Comparison of ENCODE assay signal across 17 cellular contexts in the genomic region with DNA sequence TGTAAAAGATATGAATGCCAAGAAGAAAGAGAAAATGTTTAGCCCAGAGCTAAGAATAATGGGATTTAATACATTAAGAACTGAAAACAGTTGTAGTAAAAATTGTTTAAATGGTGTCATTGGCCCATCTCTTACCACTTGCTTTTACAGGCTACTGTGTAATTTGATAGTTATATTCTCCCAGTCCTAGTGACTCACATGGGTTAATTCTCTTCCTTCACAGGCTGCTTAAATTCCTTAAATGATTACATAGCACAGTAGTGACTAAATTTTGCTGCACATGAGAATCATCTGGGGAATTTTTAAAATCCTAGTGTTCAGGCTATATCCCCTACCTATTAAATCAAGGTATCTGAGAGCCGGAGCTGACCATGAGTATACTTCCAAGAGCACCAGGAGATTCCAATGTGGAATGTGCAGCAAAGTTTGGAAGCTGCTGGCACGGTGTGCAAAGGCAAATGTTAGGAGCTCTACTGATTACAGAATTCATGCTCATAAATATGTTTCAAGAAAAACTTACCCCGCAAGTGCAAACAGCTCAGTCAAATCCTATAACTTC. TPM values are rescaled to one million over a fixed set of nuclear protein-coding genes. Genes with fewer than 3 reads are reported as not detected.
DNase-seq lines count a peak whose midpoint lies in the region; ATAC-seq, FAIRE-seq and TF ChIP-seq lines count a peak whose summit lies in the region.
"Had no signal": no experiment of that assay in that cellular context is flagged by ENCODE, and none has a peak within 500 bp of the region (broad histone marks: within the 10 kb centered on the region; RNA-seq: fewer than 3 reads in every experiment).

No MANE protein-coding gene starts in this region.

- WGBS in psoas muscle, 3 donors: 34 to 43% (median 37%) methylated on average over 3 of the region's 3 CpGs

- DNase-seq in 8988T: peak; percentile 20
- DNase-seq in GM18507 (ENCODE audit: extremely low spot score, insufficient read length, low read depth): no peak
- peak; percentile 44 for DNase-seq in SW480 (ENCODE audit: low spot score)
- peak; percentile 38 for DNase-seq in fibroblast of villous mesenchyme (ENCODE audit: low read depth)
- no peak for DNase-seq in activated naive CD4-positive, alpha-beta T cell treated with anti-CD3 and anti-CD28 coated beads, Interleukin-2, amount 10 ng/mL, durations not matched to agents 7 days and 5 days
- DNase-seq in GM13976 (ENCODE audit: low spot score): no peak
- DNase-seq in psoas muscle: no peak
- DNase-seq in GM12892 (ENCODE audit: insufficient read length): no peak
- DNase-seq: anterior cingulate cortex, immature natural killer cell, NCI-H1092 treated with DMSO at 0.1 percent for 48 hours, NCI-H526 treated with DMSO at 0.1 percent for 48 hours, SIG-M5, thyroid gland had no signal

- no peaks in the 10 kb centered on the region for H3K36me3 ChIP-seq in psoas muscle (ENCODE audit: insufficient read depth in 1 of 2, low read depth in 1 of 2)
- H3K36me3 ChIP-seq: BLaER1, thyroid gland had no signal

- no peak overlapping the region for H3K27ac ChIP-seq in psoas muscle
- H3K27ac ChIP-seq: BLaER1, thyroid gland had no signal

- TF ChIP-seq CTCF in fibroblast of villous mesenchyme (IDR thresholded peaks at IDR 0.05; ENCODE audit: insufficient read depth, low read depth, low read length) (no peak), GM13976 (IDR thresholded peaks at IDR 0.05; ENCODE audit: borderline replicate concordance, control extremely low read depth, extremely low read depth, insufficient read depth, missing control alignments) (no peak), psoas muscle (IDR thresholded peaks at IDR 0.05) (no peak)

- no peaks in the 10 kb centered on the region for H3K4me1 Mint-ChIP-seq in activated naive CD4-positive, alpha-beta T cell treated with anti-CD3 and anti-CD28 coated beads, Interleukin-2, amount 10 ng/mL, durations not matched to agents 7 days and 5 days
- H3K4me1 Mint-ChIP-seq: immature natural killer cell had no signal

- CTCF ChIA-PET in activated naive CD4-positive, alpha-beta T cell treated with anti-CD3 and anti-CD28 coated beads, Interleukin-2, amount 10 ng/mL, durations not matched to agents 7 days and 5 days (lab: Charles Lee): interaction anchor here (1.5 kb wide), 1 partner anchor 8 kb away, joined by 3 read pairs; no protein-coding TSS in a partner anchor

- in situ Hi-C loops in GM13976 (cut with MboI; ENCODE audit: low sequenced_read_pairs, unreplicated experiment): no loop called here

- no peak overlapping the region for H3K4me3 Mint-ChIP-seq in activated naive CD4-positive, alpha-beta T cell treated with anti-CD3 and anti-CD28 coated beads, Interleukin-2, amount 10 ng/mL, durations not matched to agents 7 days and 5 days
- H3K4me3 Mint-ChIP-seq: immature natural killer cell, WTC11 had no signal

- H3K9me3 ChIP-seq in psoas muscle: no peaks in the 10 kb centered on the region
- H3K9me3 ChIP-seq: BLaER1, thyroid gland had no signal

- H3K4me1 ChIP-seq in psoas muscle: no peaks in the 10 kb centered on the region
- H3K4me1 ChIP-seq: BLaER1, thyroid gland had no signal

- ATAC-seq in psoas muscle: no peak
- ATAC-seq: sciatic nerve, WTC11 had no signal

- no peak overlapping the region for H3K4me3 ChIP-seq in fibroblast of villous mesenchyme (ENCODE audit: low read depth, low read length)
- no peak overlapping the region for H3K4me3 ChIP-seq in psoas muscle
- H3K4me3 ChIP-seq: BLaER1, thyroid gland had no signal

- no peak overlapping the region for H3K27ac Mint-ChIP-seq in activated naive CD4-positive, alpha-beta T cell treated with anti-CD3 and anti-CD28 coated beads, Interleukin-2, amount 10 ng/mL, durations not matched to agents 7 days and 5 days
- H3K27ac Mint-ChIP-seq: immature natural killer cell, WTC11 had no signal

- H3K36me3 Mint-ChIP-seq in activated naive CD4-positive, alpha-beta T cell treated with anti-CD3 and anti-CD28 coated beads, Interleukin-2, amount 10 ng/mL, durations not matched to agents 7 days and 5 days: no peaks in the 10 kb centered on the region
- H3K36me3 Mint-ChIP-seq: immature natural killer cell, WTC11 had no signal

- peak; percentile 21 for FAIRE-seq in GM18507 (lab: Jason Lieb, UNC)
- no peak for FAIRE-seq in GM12892 (lab: Jason Lieb, UNC)

- H3K27me3 ChIP-seq in psoas muscle (ENCODE audit: insufficient read depth in 3 of 3, low read length in 2 of 3): no peaks in the 10 kb centered on the region
- H3K27me3 ChIP-seq: BLaER1, thyroid gland had no signal

- intact Hi-C loops in psoas muscle (cut with DNase I): no loop called here

- TF ChIP-seq POLR2A in GM12892 (IDR thresholded peaks at IDR 0.05; ENCODE audit: low read depth, low read length): no peak

- no peaks in the 10 kb centered on the region for H3K9me3 Mint-ChIP-seq in activated naive CD4-positive, alpha-beta T cell treated with anti-CD3 and anti-CD28 coated beads, Interleukin-2, amount 10 ng/mL, durations not matched to agents 7 days and 5 days
- H3K9me3 Mint-ChIP-seq: immature natural killer cell, WTC11 had no signal

- peaks cover 12% of the 10 kb centered on the region for H3K27me3 Mint-ChIP-seq in activated naive CD4-positive, alpha-beta T cell treated with anti-CD3 and anti-CD28 coated beads, Interleukin-2, amount 10 ng/mL, durations not matched to agents 7 days and 5 days

RNA-seq across cellular contexts. Expression of a gene that starts 45.3 kb away (rescaled TPM):
- total RNA-seq in fibroblast of villous mesenchyme (19.3 and 24.6 TPM in 2 replicates), psoas muscle (10 to 100 TPM; 26.6 to 33.6 (median 28.7) TPM)
- polyA plus RNA-seq in psoas muscle: 10 to 100 TPM in 1 of 3 donors, 1 to 10 TPM in 2; 4.1 to 11.8 (median 5.2) TPM
- 13.7 TPM for polyA plus RNA-seq in GM12892 (2012; ENCODE audit: missing spikeins)

Comparison
In these comparisons a context has a peak if more than half of its experiments do, and no peak if none do; other contexts are left out.
1. DNase-seq: peak in 8988T (single experiment), SW480 (single experiment) and fibroblast of villous mesenchyme (single experiment); none in GM18507 (single experiment), activated naive CD4-positive, alpha-beta T cell treated with anti-CD3 and anti-CD28 coated beads, Interleukin-2, amount 10 ng/mL, durations not matched to agents 7 days and 5 days (single experiment), GM13976 (single experiment), psoas muscle (0 of 2) and GM12892 (single experiment).